23 cellular contexts compared by ENCODE assay signal in genomic region chr2:106011380-106011779, GRCh38.
DNase-seq lines count a peak whose midpoint lies in the region; TF ChIP-seq lines count a peak whose summit lies in the region.
"Had no signal": no experiment of that assay in that cellular context is flagged by ENCODE, and none has a peak within 500 bp of the region (broad histone marks: within the 10 kb centered on the region; RNA-seq: fewer than 3 reads in every experiment).

No MANE protein-coding gene starts in this region.

- H2AFZ ChIP-seq in neural progenitor cell (replicated peaks): no peak overlapping the region
- H2AFZ ChIP-seq: PC-9 had no signal

- no peak for TF ChIP-seq POLR2A in uterus (IDR thresholded peaks at IDR 0.05)

- no peaks in the 10 kb centered on the region for H3K36me3 ChIP-seq in WERI-Rb-1
- H3K36me3 ChIP-seq in neural progenitor cell: no peaks in the 10 kb centered on the region
- H3K36me3 ChIP-seq in uterus: no peaks in the 10 kb centered on the region
- H3K36me3 ChIP-seq: SJSA1 had no signal

- H3K27me3 Mint-ChIP-seq in neural progenitor cell (ENCODE audit: insufficient read depth, low read depth): peaks cover 11% of the 10 kb centered on the region
- H3K27me3 Mint-ChIP-seq: naive thymus-derived CD4-positive, alpha-beta T cell had no signal

- intact Hi-C loops in uterus (cut with DNase I; ENCODE audit: low total_unique reads): no loop called here

- H3K4me2 ChIP-seq in neural progenitor cell: peak overlapping the region; percentile 11
- H3K4me2 ChIP-seq: PC-9 had no signal

- peak; percentile 8 for DNase-seq in DMS79 treated with DMSO at 0.1 percent for 48 hours (lab: John Stamatoyannopoulos, UW)
- no peak for DNase-seq in DMS79 (lab: John Stamatoyannopoulos, UW)
- peak; percentile 87 for DNase-seq in NCI-H146 treated with DMSO at 0.1 percent for 48 hours (lab: John Stamatoyannopoulos, UW; ENCODE audit: unreplicated experiment)
- DNase-seq in WERI-Rb-1: peak; percentile 35
- no peak for DNase-seq in neural progenitor cell (ENCODE audit: low spot score)
- no peak for DNase-seq in uterus
- no peak for DNase-seq in occipital lobe (lab: John Stamatoyannopoulos, UW)
- no peak for DNase-seq in NCI-H1105 (lab: John Stamatoyannopoulos, UW)
- DNase-seq: activated CD4-positive, alpha-beta T cell treated with anti-CD3 and anti-CD28 coated beads, Interleukin-2, amount 50 U/mL, for 48 hours; anterior cingulate cortex; Calu3; cerebellar nuclear complex; GDM1; mesenchymal stem cell; naive thymus-derived CD4-positive, alpha-beta T cell; NCI-H1417 treated with DMSO at 0.1 percent for 48 hours; NCI-H526; PC-9; posterior cingulate gyrus; stimulated activated CD4-positive, alpha-beta T cell treated with anti-CD3 and anti-CD28 coated beads, Interleukin-4, amount 100 ng/mL, for 4 hours had no signal

- H3K27me3 ChIP-seq in WERI-Rb-1 (ENCODE audit: insufficient read depth, low read depth, severe bottlenecking) (no peaks in the 10 kb centered on the region), neural progenitor cell (no peaks in the 10 kb centered on the region), uterus (no peaks in the 10 kb centered on the region)
- H3K27me3 ChIP-seq: SJSA1 had no signal

- H3K4me1 ChIP-seq in neural progenitor cell (peaks cover 7% of the 10 kb centered on the region), uterus (no peaks in the 10 kb centered on the region)
- H3K4me1 ChIP-seq: SJSA1 had no signal

- no peak overlapping the region for H3K4me3 Mint-ChIP-seq in neural progenitor cell
- H3K4me3 Mint-ChIP-seq: naive thymus-derived CD4-positive, alpha-beta T cell; T-helper 1 cell treated with Interleukin-12 subunit alpha and Interleukin-12 subunit beta and Interleukin-4 antibody, amounts not matched to agents 30 μg/mL and 1 μg/mL, for 36 hours had no signal

- H3K9me3 ChIP-seq in WERI-Rb-1 (ENCODE audit: severe bottlenecking) (peaks cover 11% of the 10 kb centered on the region), neural progenitor cell (ENCODE audit: low read depth) (no peaks in the 10 kb centered on the region), uterus (peaks cover 0 to 3% of the 10 kb centered on the region in 2 donors)

- peaks cover 37% of the 10 kb centered on the region for H3K9me3 Mint-ChIP-seq in neural progenitor cell

- H4K20me1 ChIP-seq in neural progenitor cell (ENCODE audit: low read depth): no peaks in the 10 kb centered on the region

- peak overlapping the region; percentile 1; the same call in 1 of the 2 replicates for H3K27ac ChIP-seq in WERI-Rb-1
- no peak overlapping the region for H3K27ac ChIP-seq in neural progenitor cell
- no peak overlapping the region for H3K27ac ChIP-seq in uterus
- H3K27ac ChIP-seq: PC-9, SJSA1 had no signal

- TF ChIP-seq CTCF in WERI-Rb-1 (IDR thresholded peaks at IDR 0.05; ENCODE audit: low read depth, low read length) (no peak), neural progenitor cell (IDR thresholded peaks at IDR 0.05) (no peak), uterus (IDR thresholded peaks at IDR 0.05) (no peak)

- no peak overlapping the region for H3K9ac ChIP-seq in neural progenitor cell

- H3K36me3 Mint-ChIP-seq in neural progenitor cell: peaks cover 5% of the 10 kb centered on the region

- H3K4me1 Mint-ChIP-seq in neural progenitor cell: no peaks in the 10 kb centered on the region

- H3K4me3 ChIP-seq in WERI-Rb-1 (ENCODE audit: low read depth, low read length) (no peak overlapping the region), neural progenitor cell (no peak overlapping the region), uterus (no peak overlapping the region)
- H3K4me3 ChIP-seq: GM12878, PC-9, SJSA1 had no signal

- no peak overlapping the region for H3K27ac Mint-ChIP-seq in neural progenitor cell
- H3K27ac Mint-ChIP-seq: naive thymus-derived CD4-positive, alpha-beta T cell; T-helper 1 cell treated with Interleukin-12 subunit alpha and Interleukin-12 subunit beta and Interleukin-4 antibody, amounts not matched to agents 30 μg/mL and 1 μg/mL, for 36 hours had no signal

- no peaks in the 10 kb centered on the region for H3F3A ChIP-seq in neural progenitor cell (ENCODE audit: low read depth)

- H3K79me2 ChIP-seq in neural progenitor cell (ENCODE audit: low read depth): no peaks in the 10 kb centered on the region

Comparison
In these comparisons a context has a peak if more than half of its experiments do, and no peak if none do; other contexts are left out.
1. DNase-seq: peak in DMS79 treated with DMSO at 0.1 percent for 48 hours (single experiment), NCI-H146 treated with DMSO at 0.1 percent for 48 hours (single experiment) and WERI-Rb-1 (single experiment); none in DMS79 (single experiment), neural progenitor cell (single experiment), uterus (0 of 2), occipital lobe (single experiment) and NCI-H1105 (single experiment).